21 cellular contexts compared by ENCODE assay signal in genomic region chr2:216011320-216011849, GRCh38. TPM values are rescaled to one million over a fixed set of nuclear protein-coding genes. Genes with fewer than 3 reads are reported as not detected.
DNase-seq lines count a peak whose midpoint lies in the region; ATAC-seq and TF ChIP-seq lines count a peak whose summit lies in the region.
"Had no signal": no experiment of that assay in that cellular context is flagged by ENCODE, and none has a peak within 500 bp of the region (broad histone marks: within the 10 kb centered on the region; RNA-seq: fewer than 3 reads in every experiment).

No MANE protein-coding gene starts in this region.

- peak overlapping the region; percentile 93 for H3K27ac ChIP-seq in suprapubic skin
- H3K27ac ChIP-seq: gastroesophageal sphincter, sigmoid colon had no signal

- POLR2A ChIA-PET in WTC11 (lab: Charles Lee): interaction anchor here (0.7 kb wide), 1 partner anchor 362 kb away, joined by 5 read pairs; no protein-coding TSS in a partner anchor

- H3K4me1 ChIP-seq in suprapubic skin: peaks cover 24% of the 10 kb centered on the region

- peaks cover 41% of the 10 kb centered on the region for H3K4me1 Mint-ChIP-seq in activated T-cell treated with anti-CD3 and anti-CD28 coated beads, Interleukin-2, amount 50 U/mL, for 4 hours (ENCODE audit: low read depth)
- H3K4me1 Mint-ChIP-seq in WTC11 (peaks cover 34% of the 10 kb centered on the region), glutamatergic neuron (ENCODE audit: low read depth, unreplicated experiment) (peaks cover 44% of the 10 kb centered on the region)

- no peaks in the 10 kb centered on the region for H3K9me3 ChIP-seq in suprapubic skin
- H3K9me3 ChIP-seq: gastroesophageal sphincter, sigmoid colon, tibial nerve had no signal

- H3K4me3 Mint-ChIP-seq in activated T-cell treated with anti-CD3 and anti-CD28 coated beads, Interleukin-2, amount 50 U/mL, for 4 hours: peak overlapping the region; percentile 24
- H3K4me3 Mint-ChIP-seq in WTC11 (peak overlapping the region; percentile 1; the same call in 1 of the 2 replicates), glutamatergic neuron (ENCODE audit: unreplicated experiment) (peak overlapping the region; percentile 95)

- CTCF ChIA-PET in WTC11 (lab: Charles Lee): interaction anchor here (0.6 to 1.9 kb wide), 5 partner anchors 8 to 61 kb away, joined by 3 to 5 read pairs (median 4); no protein-coding TSS in a partner anchor

- H3K36me3 ChIP-seq in suprapubic skin: no peaks in the 10 kb centered on the region
- H3K36me3 ChIP-seq: gastroesophageal sphincter, sigmoid colon, tibial nerve had no signal

- no peak for TF ChIP-seq EP300 in suprapubic skin (IDR thresholded peaks at IDR 0.05)

- no peaks in the 10 kb centered on the region for H3K27me3 Mint-ChIP-seq in activated T-cell treated with anti-CD3 and anti-CD28 coated beads, Interleukin-2, amount 50 U/mL, for 4 hours (ENCODE audit: low read depth)
- H3K27me3 Mint-ChIP-seq in WTC11 (ENCODE audit: low read depth) (no peaks in the 10 kb centered on the region; the same call in 1 of the 2 replicates), glutamatergic neuron (ENCODE audit: unreplicated experiment) (peaks cover 11% of the 10 kb centered on the region)
- H3K27me3 Mint-ChIP-seq: central memory CD8-positive, alpha-beta T cell had no signal

- H3K27ac Mint-ChIP-seq in WTC11: no peak overlapping the region
- no peak overlapping the region for H3K27ac Mint-ChIP-seq in glutamatergic neuron (ENCODE audit: unreplicated experiment)
- H3K27ac Mint-ChIP-seq: activated CD4-positive, alpha-beta T cell treated with anti-CD3 and anti-CD28 coated beads, Interleukin-2, amount 10 ng/mL, durations not matched to agents 24 days and 14 days; HFFc6 had no signal

- no peak for DNase-seq in activated T-cell treated with anti-CD3 and anti-CD28 coated beads, Interleukin-2, amount 50 U/mL, for 4 hours
- DNase-seq in activated T-cell treated with anti-CD3 and anti-CD28 coated beads, Interleukin-2, amount 50 U/mL, for 48 hours: no peak
- DNase-seq in WTC11 (ENCODE audit: low spot score) (no peak), glutamatergic neuron (no peak), suprapubic skin (ENCODE audit: low spot score in 2 of 2) (no peak), OCI-M1 (lab: John Stamatoyannopoulos, UW) (no peak), NCI-H1092 (lab: John Stamatoyannopoulos, UW) (no peak)
- DNase-seq: 8988T; activated CD4-positive, alpha-beta T cell treated with anti-CD3 and anti-CD28 coated beads, Interleukin-2, amount 10 ng/mL, durations not matched to agents 24 days and 14 days; HFFc6; mesendoderm; NCI-H1092 treated with DMSO at 0.1 percent for 48 hours; NCI-H2171; SIG-M5; sigmoid colon; stimulated activated CD4-positive, alpha-beta T cell treated with anti-CD3 and anti-CD28 coated beads, Interleukin-4, amount 100 ng/mL, for 1 hour; T1000 had no signal

- no peak for TF ChIP-seq POLR2A in suprapubic skin (IDR thresholded peaks at IDR 0.05)

- no peak for ATAC-seq in activated T-cell treated with anti-CD3 and anti-CD28 coated beads, Interleukin-2, amount 50 U/mL, for 4 hours
- ATAC-seq in WTC11 (no peak), HG02763 (IDR thresholded peaks at IDR 0.05; ENCODE audit: unreplicated experiment) (no peak)

- H3K36me3 Mint-ChIP-seq in activated T-cell treated with anti-CD3 and anti-CD28 coated beads, Interleukin-2, amount 50 U/mL, for 4 hours (ENCODE audit: insufficient read depth): no peaks in the 10 kb centered on the region
- H3K36me3 Mint-ChIP-seq in WTC11 (peaks cover 4% of the 10 kb centered on the region), glutamatergic neuron (ENCODE audit: unreplicated experiment) (peaks cover 4% of the 10 kb centered on the region)

- no peak overlapping the region for H3K4me3 ChIP-seq in suprapubic skin
- H3K4me3 ChIP-seq: gastroesophageal sphincter, sigmoid colon, tibial nerve had no signal

- H3K27me3 ChIP-seq in suprapubic skin: no peaks in the 10 kb centered on the region
- H3K27me3 ChIP-seq: gastroesophageal sphincter, sigmoid colon, tibial nerve had no signal

- WGBS in suprapubic skin: 63% methylated on average over 2 of the region's 2 CpGs

- no peak for TF ChIP-seq CTCF in WTC11 (IDR thresholded peaks at IDR 0.05)
- TF ChIP-seq CTCF in glutamatergic neuron (IDR thresholded peaks at IDR 0.05; ENCODE audit: partially characterized antibody, unreplicated experiment): no peak
- no peak for TF ChIP-seq CTCF in suprapubic skin (IDR thresholded peaks at IDR 0.05)

- H3K9me3 Mint-ChIP-seq in activated T-cell treated with anti-CD3 and anti-CD28 coated beads, Interleukin-2, amount 50 U/mL, for 4 hours: no peaks in the 10 kb centered on the region
- H3K9me3 Mint-ChIP-seq in WTC11: no peaks in the 10 kb centered on the region; the same call in 1 of the 2 replicates
- peaks cover 23% of the 10 kb centered on the region for H3K9me3 Mint-ChIP-seq in glutamatergic neuron (ENCODE audit: unreplicated experiment)
- H3K9me3 Mint-ChIP-seq: activated CD4-positive, alpha-beta T cell treated with anti-CD3 and anti-CD28 coated beads, Interleukin-2, amount 10 ng/mL, durations not matched to agents 24 days and 14 days; central memory CD8-positive, alpha-beta T cell; HFFc6 had no signal

TF ChIP-seq in WTC11, 78 proteins besides CTCF, POLR2A, EP300 and RAD21 (continues in another document):
- TF ChIP-seq ZSCAN18 (CRISPR knock-in tag; IDR thresholded peaks at IDR 0.05): no peak
- TF ChIP-seq SOX15 (CRISPR knock-in tag; IDR thresholded peaks at IDR 0.05): no peak
- TF ChIP-seq NFE2L1 (CRISPR knock-in tag; IDR thresholded peaks at IDR 0.05): no peak
- no peak for TF ChIP-seq ZNF532 (CRISPR knock-in tag; IDR thresholded peaks at IDR 0.05; ENCODE audit: borderline replicate concordance)
- TF ChIP-seq ZMAT4 (CRISPR knock-in tag; IDR thresholded peaks at IDR 0.05): no peak

RNA-seq across cellular contexts. Expression of gene MREG, which starts 2.0 kb away (rescaled TPM):
- 10 to 100 TPM; 14.9 to 23.2 (median 15.0) TPM for total RNA-seq in activated T-cell treated with anti-CD3 and anti-CD28 coated beads, Interleukin-2, amount 50 U/mL, for 4 hours
- total RNA-seq in WTC11 (2021) (22.4 to 23.8 TPM (median 23.0 TPM) in 3 replicates), glutamatergic neuron (ENCODE audit: unreplicated experiment) (48.4 TPM), suprapubic skin (10 to 100 TPM; 26.1 to 37.3 (median 29.7) TPM)

Comparison
In these comparisons a context has a peak if more than half of its experiments do, and no peak if none do; other contexts are left out.
1. H3K4me3 Mint-ChIP-seq: peak in every context shown above with its lines; median percentile 95 in glutamatergic neuron; 24 in activated T-cell treated with anti-CD3 and anti-CD28 coated beads, Interleukin-2, amount 50 U/mL, for 4 hours; 1 in WTC11.